In genomic region chr20:62968378-62969178, GRCh38 we compare ENCODE assay signal across 26 cellular contexts. TPM values are rescaled to one million over a fixed set of nuclear protein-coding genes. Genes with fewer than 3 reads are reported as not detected.
"Had no signal": no experiment of that assay in that cellular context is flagged by ENCODE, and none has a peak within 500 bp of the region (broad histone marks: within the 10 kb centered on the region; RNA-seq: fewer than 3 reads in every experiment).

No MANE protein-coding gene starts in this region.

- H3K27ac ChIP-seq: adrenal gland, SK-N-MC, VCaP had no signal

- H3K27ac Mint-ChIP-seq: activated CD8-positive, alpha-beta T cell treated with anti-CD3 and anti-CD28 coated beads for 36 hours; activated naive CD8-positive, alpha-beta T cell treated with anti-CD3 and anti-CD28 coated beads, Interleukin-2, amount 10 ng/mL, durations not matched to agents 7 days and 5 days had no signal

- H3K4me3 ChIP-seq: adrenal gland, SK-N-MC had no signal

- ATAC-seq: activated CD8-positive, alpha-beta T cell treated with anti-CD3 and anti-CD28 coated beads for 36 hours; Panc1; Right ventricle myocardium inferior had no signal

- H3K4me3 Mint-ChIP-seq: activated CD8-positive, alpha-beta T cell treated with anti-CD3 and anti-CD28 coated beads for 36 hours; activated naive CD8-positive, alpha-beta T cell treated with anti-CD3 and anti-CD28 coated beads, Interleukin-2, amount 10 ng/mL, durations not matched to agents 7 days and 5 days had no signal

- H3K9me3 Mint-ChIP-seq: activated CD8-positive, alpha-beta T cell treated with anti-CD3 and anti-CD28 coated beads for 36 hours; activated naive CD8-positive, alpha-beta T cell treated with anti-CD3 and anti-CD28 coated beads, Interleukin-2, amount 10 ng/mL, durations not matched to agents 7 days and 5 days had no signal

- H3K36me3 ChIP-seq: adrenal gland had no signal

- DNase-seq: activated CD4-positive, alpha-beta T cell treated with anti-CD3 and anti-CD28 coated beads, Interleukin-2, amount 50 U/mL, for 1 hour; activated CD4-positive, CD25-positive, alpha-beta regulatory T cell; activated CD8-positive, alpha-beta memory T cell treated with anti-CD3 and anti-CD28 coated beads, Interleukin-2, amount 50 U/mL, for 4 hours; activated CD8-positive, alpha-beta T cell treated with anti-CD3 and anti-CD28 coated beads for 36 hours; activated naive CD4-positive, alpha-beta T cell treated with anti-CD3 and anti-CD28 coated beads, Interleukin-2, amount 50 U/mL, for 16 hours; activated naive CD8-positive, alpha-beta T cell treated with anti-CD3 and anti-CD28 coated beads, Interleukin-2, amount 10 ng/mL, durations not matched to agents 7 days and 5 days; anterior cingulate cortex; cerebellar nuclear complex; NCI-H1092 treated with DMSO at 0.1 percent for 48 hours; NCI-H1436 treated with DMSO at 0.1 percent for 48 hours; NCI-H187 treated with DMSO at 0.1 percent for 48 hours; NCI-H2081 treated with DMSO at 0.1 percent for 48 hours; NCI-H446; NCI-H526; NCI-H774; OCI-M1; T-helper 1 cell had no signal

- H3K9me3 ChIP-seq: adrenal gland had no signal

RNA-seq across cellular contexts. Expression of gene SLC17A9, which starts 16.1 kb away (rescaled TPM):
- total RNA-seq: LHCN-M2, M059J had no signal

RNA-seq across cellular contexts. Expression of gene BHLHE23, which starts 38.2 kb away (rescaled TPM):
- total RNA-seq: activated CD8-positive, alpha-beta T cell treated with anti-CD3 and anti-CD28 coated beads for 36 hours; activated naive CD8-positive, alpha-beta T cell treated with anti-CD3 and anti-CD28 coated beads, Interleukin-2, amount 10 ng/mL, durations not matched to agents 7 days and 5 days; adrenal gland; cardiac septum; LHCN-M2; M059J; Right ventricle myocardium inferior; T-helper 2 cell treated with Interferon-gamma antibody and Interleukin-4, amounts not matched to agents 100 ng/mL and 5 ng/mL, for 36 hours had no signal
- polyA plus RNA-seq: adrenal gland had no signal
